ENCODE assay signal across 1 cellular context in the genomic region with DNA sequence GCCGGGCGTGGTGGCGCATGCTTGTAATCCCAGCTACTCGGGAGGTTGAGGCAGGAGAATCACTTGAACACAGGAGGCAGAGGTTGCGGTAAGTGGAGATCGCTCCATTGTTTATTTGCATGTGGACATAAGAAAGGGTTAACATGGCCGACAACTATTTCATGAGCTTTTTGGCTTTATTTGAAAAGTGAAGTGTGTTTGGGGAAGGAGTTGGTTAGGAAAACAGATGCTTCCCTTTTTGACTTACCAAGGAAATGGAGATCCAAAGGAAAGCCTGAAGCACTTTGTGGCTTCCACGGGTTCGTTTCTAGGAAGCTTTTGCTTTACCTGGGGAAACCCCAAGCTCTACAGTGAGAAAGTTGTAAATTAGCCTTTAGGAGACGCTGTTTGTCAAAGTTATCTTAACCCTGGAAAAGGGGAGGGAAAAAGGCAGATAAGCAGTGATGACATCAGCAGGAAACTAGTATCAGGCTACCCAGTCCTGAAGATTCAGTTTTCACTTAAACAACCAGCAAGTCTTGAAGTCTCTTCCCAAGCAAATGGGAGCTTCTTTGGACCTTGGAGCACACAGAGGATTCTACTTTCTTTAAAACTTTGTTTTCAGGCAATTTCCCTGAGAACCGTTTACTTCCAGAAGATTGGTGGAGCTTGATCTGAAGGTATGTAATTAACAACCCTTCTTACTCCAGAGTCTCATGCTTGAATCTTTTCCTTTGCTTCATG.
TF ChIP-seq lines count a peak whose summit lies in the region.

CASP10 (plus strand) TSS at position 492 of the 723 bp plus-strand sequence. CDS start 2,637 bp downstream, outside the sequence.

TF ChIP-seq in HepG2, 621 proteins besides CTCF, POLR2A, EP300 and RAD21 (continued from another document and continues in another):
- TF ChIP-seq PAF1 (CRISPR knock-in tag; IDR thresholded peaks at IDR 0.05) (no peak), STAG1 (CRISPR knock-in tag; IDR thresholded peaks at IDR 0.05) (peak; percentile 90), NR2F6 (IDR thresholded peaks at IDR 0.05) (peak; percentile 55; the same call in 1 of the 2 replicates), NR2F6 (CRISPR knock-in tag; IDR thresholded peaks at IDR 0.05) (no peak; the same call in 1 of the 2 replicates), ZMAT3 (CRISPR knock-in tag; conservative IDR thresholded peaks at IDR 0.05) (no peak), LBX2 (CRISPR knock-in tag; IDR thresholded peaks at IDR 0.05; ENCODE audit: borderline replicate concordance) (no peak), ZSCAN9 (CRISPR knock-in tag; IDR thresholded peaks at IDR 0.05; ENCODE audit: borderline replicate concordance) (no peak), GPN1 (CRISPR knock-in tag; IDR thresholded peaks at IDR 0.05; ENCODE audit: borderline replicate concordance) (no peak), ZNF724P (CRISPR knock-in tag; IDR thresholded peaks at IDR 0.05; ENCODE audit: borderline replicate concordance) (no peak), ETV5 (CRISPR knock-in tag; IDR thresholded peaks at IDR 0.05; ENCODE audit: borderline replicate concordance) (peak; percentile 41; the same call in 1 of the 2 replicates), ZNF44 (CRISPR knock-in tag; IDR thresholded peaks at IDR 0.05) (no peak), AHDC1 (CRISPR knock-in tag; IDR thresholded peaks at IDR 0.05; ENCODE audit: borderline replicate concordance) (peak; percentile 81; the same call in 1 of the 2 replicates), NFIB (CRISPR knock-in tag; IDR thresholded peaks at IDR 0.05; ENCODE audit: borderline replicate concordance) (no peak), HINFP (CRISPR knock-in tag; IDR thresholded peaks at IDR 0.05; ENCODE audit: low read depth) (no peak), KLF11 (CRISPR knock-in tag; IDR thresholded peaks at IDR 0.05) (peak; percentile 54), TAF1 (CRISPR knock-in tag; IDR thresholded peaks at IDR 0.05) (peak; percentile 65; the same call in 1 of the 2 replicates), RXRB (CRISPR knock-in tag; IDR thresholded peaks at IDR 0.05; ENCODE audit: borderline replicate concordance) (peak; percentile 77; the same call in 1 of the 2 replicates), RXRA (CRISPR knock-in tag; IDR thresholded peaks at IDR 0.05) (no peak; the same call in 1 of the 2 replicates), LRRFIP1 (CRISPR knock-in tag; conservative IDR thresholded peaks at IDR 0.05) (no peak), SMAD1 (CRISPR knock-in tag; IDR thresholded peaks at IDR 0.05; ENCODE audit: borderline replicate concordance, low read depth) (no peak), CHD4 (IDR thresholded peaks at IDR 0.05; ENCODE audit: borderline replicate concordance, low read length) (no peak), BCL6 (CRISPR knock-in tag; IDR thresholded peaks at IDR 0.05) (peak; percentile 70), ZNF703 (CRISPR knock-in tag; IDR thresholded peaks at IDR 0.05; ENCODE audit: borderline replicate concordance) (no peak), ZNF407 (CRISPR knock-in tag; IDR thresholded peaks at IDR 0.05; ENCODE audit: not compliant biosample characterization) (no peak), ZNF720 (CRISPR knock-in tag; IDR thresholded peaks at IDR 0.05) (no peak), ZMYM2 (CRISPR knock-in tag; IDR thresholded peaks at IDR 0.05) (peak; percentile 91), NAIF1 (CRISPR knock-in tag; IDR thresholded peaks at IDR 0.05; ENCODE audit: borderline replicate concordance) (no peak), ZNF33A (CRISPR knock-in tag; IDR thresholded peaks at IDR 0.05; ENCODE audit: borderline replicate concordance) (peak; percentile 94; the same call in 1 of the 2 replicates), TARDBP (CRISPR knock-in tag; IDR thresholded peaks at IDR 0.05) (peak; percentile 69; the same call in 1 of the 2 replicates), CENPT (CRISPR knock-in tag; IDR thresholded peaks at IDR 0.05; ENCODE audit: low read depth) (no peak), ZFP41 (CRISPR knock-in tag; IDR thresholded peaks at IDR 0.05; ENCODE audit: borderline replicate concordance) (no peak), ZMAT5 (CRISPR knock-in tag; IDR thresholded peaks at IDR 0.05; ENCODE audit: borderline replicate concordance, low read depth) (no peak), ATF7-NPFF (CRISPR knock-in tag; IDR thresholded peaks at IDR 0.05; ENCODE audit: low read depth) (peak; percentile 34; the same call in 1 of the 2 replicates), ZNF33B (CRISPR knock-in tag; IDR thresholded peaks at IDR 0.05) (peak; percentile 33; the same call in 1 of the 2 replicates), NFYC (CRISPR knock-in tag; IDR thresholded peaks at IDR 0.05) (no peak; the same call in 1 of the 2 replicates), RAD51 (IDR thresholded peaks at IDR 0.05; ENCODE audit: borderline replicate concordance) (no peak), HDAC2 (CRISPR knock-in tag; IDR thresholded peaks at IDR 0.05) (peak; percentile 77; the same call in 1 of the 2 replicates), XRCC5 (optimal IDR thresholded peaks at IDR 0.05; ENCODE audit: low read length) (no peak)
